Comparison of ENCODE assay signal across 1 cellular context in the genomic region with DNA sequence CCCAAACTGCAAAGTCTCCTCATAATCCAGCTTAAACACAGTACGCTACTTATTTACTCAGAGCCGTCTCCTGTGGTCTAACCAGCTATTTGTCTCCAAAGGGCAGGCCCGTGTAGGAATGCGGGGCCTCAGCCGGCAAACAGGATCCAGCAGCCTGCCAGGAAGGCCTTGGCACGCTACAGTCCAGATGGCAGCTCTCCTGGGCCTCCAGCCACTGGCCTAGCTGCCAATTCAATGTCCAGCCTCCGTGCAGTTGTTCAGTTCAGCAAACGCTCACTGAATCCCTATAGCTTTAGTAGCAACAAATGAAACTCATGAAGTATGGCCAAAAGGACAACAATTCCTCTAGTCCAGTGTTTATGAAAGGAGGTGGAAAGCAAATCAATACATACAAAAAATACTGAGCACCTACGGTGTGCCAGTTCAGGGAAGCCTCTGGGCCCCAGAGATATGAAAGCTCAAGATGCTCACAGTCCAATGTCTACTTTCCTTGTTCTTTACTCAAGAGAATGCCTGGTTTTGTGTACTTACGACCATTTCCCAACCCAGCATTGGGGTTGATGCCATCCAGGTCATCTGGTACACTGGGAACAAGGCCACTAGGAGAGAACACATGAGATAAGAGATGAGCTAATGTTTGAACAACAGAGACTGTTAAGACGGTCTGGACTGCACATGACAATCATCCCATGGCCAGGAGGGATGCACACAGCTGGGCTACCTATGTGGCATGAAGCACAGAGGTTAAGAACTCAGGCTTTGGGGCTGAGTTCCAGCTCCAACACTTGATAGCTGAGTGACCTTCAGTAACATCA.
TF ChIP-seq lines count a peak whose summit lies in the region.

No MANE protein-coding gene starts in this region.

TF ChIP-seq in HepG2, 621 proteins besides CTCF, POLR2A, EP300 and RAD21 (continued from another document and continues in another):
- TF ChIP-seq PRDM4 (CRISPR knock-in tag; IDR thresholded peaks at IDR 0.05; ENCODE audit: borderline replicate concordance) (0 out of 2 replicates have a peak, but pooled peaks have one; percentile 66), POLR2AphosphoS5 (IDR thresholded peaks at IDR 0.05; ENCODE audit: low read depth, low read length) (no peak), ZNF292 (CRISPR knock-in tag; IDR thresholded peaks at IDR 0.05; ENCODE audit: borderline replicate concordance, low read depth) (peak; percentile 77; the same call in 1 of the 2 replicates), HDAC2 (CRISPR knock-in tag; IDR thresholded peaks at IDR 0.05) (peak; percentile 99), SIN3A (IDR thresholded peaks at IDR 0.05; ENCODE audit: borderline replicate concordance, low read depth, low read length) (0 out of 2 replicates have a peak, but pooled peaks have one; percentile 18), ZNF235 (CRISPR knock-in tag; IDR thresholded peaks at IDR 0.05; ENCODE audit: borderline replicate concordance) (no peak), SAFB2 (CRISPR knock-in tag; IDR thresholded peaks at IDR 0.05; ENCODE audit: borderline replicate concordance, low read depth) (no peak), ZNF124 (CRISPR knock-in tag; IDR thresholded peaks at IDR 0.05) (peak; percentile 63; the same call in 1 of the 2 replicates), ZFP62 (CRISPR knock-in tag; IDR thresholded peaks at IDR 0.05) (no peak), ARNTL (CRISPR knock-in tag; IDR thresholded peaks at IDR 0.05) (peak; percentile 12; the same call in 1 of the 2 replicates), IKZF4 (CRISPR knock-in tag; IDR thresholded peaks at IDR 0.05; ENCODE audit: borderline replicate concordance, low read depth, not compliant biosample characterization) (no peak), PAWR (CRISPR knock-in tag; IDR thresholded peaks at IDR 0.05; ENCODE audit: borderline replicate concordance) (no peak), SKI (IDR thresholded peaks at IDR 0.05; ENCODE audit: partially characterized antibody) (peak; percentile 88), KDM1A (CRISPR knock-in tag; IDR thresholded peaks at IDR 0.05) (peak; percentile 97), MTA1 (CRISPR knock-in tag; IDR thresholded peaks at IDR 0.05; ENCODE audit: borderline replicate concordance) (peak; percentile 92), ZNF121 (CRISPR knock-in tag; IDR thresholded peaks at IDR 0.05) (0 out of 2 replicates have a peak, but pooled peaks have one; percentile 14), RNF2 (conservative IDR thresholded peaks at IDR 0.05; ENCODE audit: low read depth) (no peak), SETDB1 (CRISPR knock-in tag; IDR thresholded peaks at IDR 0.05; ENCODE audit: borderline replicate concordance) (no peak), ZNF563 (CRISPR knock-in tag; IDR thresholded peaks at IDR 0.05) (no peak), STAT6 (CRISPR knock-in tag; IDR thresholded peaks at IDR 0.05; ENCODE audit: borderline replicate concordance) (no peak; the same call in 1 of the 2 replicates), SMARCE1 (IDR thresholded peaks at IDR 0.05; ENCODE audit: borderline replicate concordance) (no peak), RBM39 (IDR thresholded peaks at IDR 0.05; ENCODE audit: low read depth, low read length, poor library complexity, severe bottlenecking) (no peak), REXO4 (CRISPR knock-in tag; IDR thresholded peaks at IDR 0.05; ENCODE audit: borderline replicate concordance) (no peak), MED1 (CRISPR knock-in tag; IDR thresholded peaks at IDR 0.05) (peak; percentile 94), NCOA1 (CRISPR knock-in tag; IDR thresholded peaks at IDR 0.05) (peak; percentile 91; the same call in 1 of the 2 replicates), FLYWCH1 (CRISPR knock-in tag; IDR thresholded peaks at IDR 0.05) (no peak), BHLHE40 (IDR thresholded peaks at IDR 0.05; ENCODE audit: low read length) (peak; percentile 70), RFX5 (IDR thresholded peaks at IDR 0.05; ENCODE audit: low read depth, low read length) (no peak), TCF12 (IDR thresholded peaks at IDR 0.05) (no peak), TCF12 (CRISPR knock-in tag; IDR thresholded peaks at IDR 0.05) (peak; percentile 94), KAT2B (IDR thresholded peaks at IDR 0.05; ENCODE audit: borderline replicate concordance, low read depth, low read length) (no peak), HOXA7 (CRISPR knock-in tag; IDR thresholded peaks at IDR 0.05) (no peak), BRCA1 (CRISPR knock-in tag; IDR thresholded peaks at IDR 0.05) (no peak), ZNF34 (CRISPR knock-in tag; IDR thresholded peaks at IDR 0.05; ENCODE audit: borderline replicate concordance) (no peak), RFXANK (CRISPR knock-in tag; IDR thresholded peaks at IDR 0.05) (no peak), ETV5 (CRISPR knock-in tag; IDR thresholded peaks at IDR 0.05; ENCODE audit: borderline replicate concordance) (peak; percentile 50), ISX (CRISPR knock-in tag; conservative IDR thresholded peaks at IDR 0.05) (no peak), GRHL1 (CRISPR knock-in tag; conservative IDR thresholded peaks at IDR 0.05) (no peak)
- TF ChIP-seq, protein P1, sequence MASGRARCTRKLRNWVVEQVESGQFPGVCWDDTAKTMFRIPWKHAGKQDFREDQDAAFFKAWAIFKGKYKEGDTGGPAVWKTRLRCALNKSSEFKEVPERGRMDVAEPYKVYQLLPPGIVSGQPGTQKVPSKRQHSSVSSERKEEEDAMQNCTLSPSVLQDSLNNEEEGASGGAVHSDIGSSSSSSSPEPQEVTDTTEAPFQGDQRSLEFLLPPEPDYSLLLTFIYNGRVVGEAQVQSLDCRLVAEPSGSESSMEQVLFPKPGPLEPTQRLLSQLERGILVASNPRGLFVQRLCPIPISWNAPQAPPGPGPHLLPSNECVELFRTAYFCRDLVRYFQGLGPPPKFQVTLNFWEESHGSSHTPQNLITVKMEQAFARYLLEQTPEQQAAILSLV (CRISPR knock-in tag; IDR thresholded peaks at IDR 0.05; ENCODE audit: borderline replicate concordance), result 0 out of 2 replicates have a peak, but pooled peaks have one; percentile 10
- TF ChIP-seq, protein P2, sequence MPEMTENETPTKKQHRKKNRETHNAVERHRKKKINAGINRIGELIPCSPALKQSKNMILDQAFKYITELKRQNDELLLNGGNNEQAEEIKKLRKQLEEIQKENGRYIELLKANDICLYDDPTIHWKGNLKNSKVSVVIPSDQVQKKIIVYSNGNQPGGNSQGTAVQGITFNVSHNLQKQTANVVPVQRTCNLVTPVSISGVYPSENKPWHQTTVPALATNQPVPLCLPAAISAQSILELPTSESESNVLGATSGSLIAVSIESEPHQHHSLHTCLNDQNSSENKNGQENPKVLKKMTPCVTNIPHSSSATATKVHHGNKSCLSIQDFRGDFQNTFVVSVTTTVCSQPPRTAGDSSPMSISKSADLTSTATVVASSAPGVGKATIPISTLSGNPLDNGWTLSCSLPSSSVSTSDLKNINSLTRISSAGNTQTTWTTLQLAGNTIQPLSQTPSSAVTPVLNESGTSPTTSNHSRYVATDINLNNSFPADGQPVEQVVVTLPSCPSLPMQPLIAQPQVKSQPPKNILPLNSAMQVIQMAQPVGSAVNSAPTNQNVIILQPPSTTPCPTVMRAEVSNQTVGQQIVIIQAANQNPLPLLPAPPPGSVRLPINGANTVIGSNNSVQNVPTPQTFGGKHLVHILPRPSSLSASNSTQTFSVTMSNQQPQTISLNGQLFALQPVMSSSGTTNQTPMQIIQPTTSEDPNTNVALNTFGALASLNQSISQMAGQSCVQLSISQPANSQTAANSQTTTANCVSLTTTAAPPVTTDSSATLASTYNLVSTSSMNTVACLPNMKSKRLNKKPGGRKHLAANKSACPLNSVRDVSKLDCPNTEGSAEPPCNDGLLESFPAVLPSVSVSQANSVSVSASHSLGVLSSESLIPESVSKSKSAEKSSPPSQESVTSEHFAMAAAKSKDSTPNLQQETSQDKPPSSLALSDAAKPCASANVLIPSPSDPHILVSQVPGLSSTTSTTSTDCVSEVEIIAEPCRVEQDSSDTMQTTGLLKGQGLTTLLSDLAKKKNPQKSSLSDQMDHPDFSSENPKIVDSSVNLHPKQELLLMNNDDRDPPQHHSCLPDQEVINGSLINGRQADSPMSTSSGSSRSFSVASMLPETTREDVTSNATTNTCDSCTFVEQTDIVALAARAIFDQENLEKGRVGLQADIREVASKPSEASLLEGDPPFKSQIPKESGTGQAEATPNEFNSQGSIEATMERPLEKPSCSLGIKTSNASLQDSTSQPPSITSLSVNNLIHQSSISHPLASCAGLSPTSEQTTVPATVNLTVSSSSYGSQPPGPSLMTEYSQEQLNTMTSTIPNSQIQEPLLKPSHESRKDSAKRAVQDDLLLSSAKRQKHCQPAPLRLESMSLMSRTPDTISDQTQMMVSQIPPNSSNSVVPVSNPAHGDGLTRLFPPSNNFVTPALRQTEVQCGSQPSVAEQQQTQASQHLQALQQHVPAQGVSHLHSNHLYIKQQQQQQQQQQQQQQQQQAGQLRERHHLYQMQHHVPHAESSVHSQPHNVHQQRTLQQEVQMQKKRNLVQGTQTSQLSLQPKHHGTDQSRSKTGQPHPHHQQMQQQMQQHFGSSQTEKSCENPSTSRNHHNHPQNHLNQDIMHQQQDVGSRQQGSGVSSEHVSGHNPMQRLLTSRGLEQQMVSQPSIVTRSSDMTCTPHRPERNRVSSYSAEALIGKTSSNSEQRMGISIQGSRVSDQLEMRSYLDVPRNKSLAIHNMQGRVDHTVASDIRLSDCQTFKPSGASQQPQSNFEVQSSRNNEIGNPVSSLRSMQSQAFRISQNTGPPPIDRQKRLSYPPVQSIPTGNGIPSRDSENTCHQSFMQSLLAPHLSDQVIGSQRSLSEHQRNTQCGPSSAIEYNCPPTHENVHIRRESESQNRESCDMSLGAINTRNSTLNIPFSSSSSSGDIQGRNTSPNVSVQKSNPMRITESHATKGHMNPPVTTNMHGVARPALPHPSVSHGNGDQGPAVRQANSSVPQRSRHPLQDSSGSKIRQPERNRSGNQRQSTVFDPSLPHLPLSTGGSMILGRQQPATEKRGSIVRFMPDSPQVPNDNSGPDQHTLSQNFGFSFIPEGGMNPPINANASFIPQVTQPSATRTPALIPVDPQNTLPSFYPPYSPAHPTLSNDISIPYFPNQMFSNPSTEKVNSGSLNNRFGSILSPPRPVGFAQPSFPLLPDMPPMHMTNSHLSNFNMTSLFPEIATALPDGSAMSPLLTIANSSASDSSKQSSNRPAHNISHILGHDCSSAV (CRISPR knock-in tag; IDR thresholded peaks at IDR 0.05; ENCODE audit: borderline replicate concordance), result no peak
- TF ChIP-seq, protein P3, sequence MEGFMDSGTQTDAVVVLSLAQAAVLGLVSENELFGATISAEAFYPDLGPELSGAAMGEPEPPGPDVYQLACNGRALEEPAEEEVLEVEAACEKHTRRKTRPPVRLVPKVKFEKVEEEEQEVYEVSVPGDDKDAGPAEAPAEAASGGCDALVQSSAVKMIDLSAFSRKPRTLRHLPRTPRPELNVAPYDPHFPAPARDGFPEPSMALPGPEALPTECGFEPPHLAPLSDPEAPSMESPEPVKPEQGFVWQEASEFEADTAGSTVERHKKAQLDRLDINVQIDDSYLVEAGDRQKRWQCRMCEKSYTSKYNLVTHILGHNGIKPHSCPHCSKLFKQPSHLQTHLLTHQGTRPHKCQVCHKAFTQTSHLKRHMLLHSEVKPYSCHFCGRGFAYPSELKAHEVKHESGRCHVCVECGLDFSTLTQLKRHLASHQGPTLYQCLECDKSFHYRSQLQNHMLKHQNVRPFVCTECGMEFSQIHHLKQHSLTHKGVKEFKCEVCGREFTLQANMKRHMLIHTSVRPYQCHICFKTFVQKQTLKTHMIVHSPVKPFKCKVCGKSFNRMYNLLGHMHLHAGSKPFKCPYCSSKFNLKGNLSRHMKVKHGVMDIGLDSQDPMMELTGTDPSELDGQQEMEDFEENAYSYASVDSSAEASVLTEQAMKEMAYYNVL (CRISPR knock-in tag; IDR thresholded peaks at IDR 0.05; ENCODE audit: borderline replicate concordance), result peak; percentile 91
